Comparison of ENCODE assay signal across 8 cellular contexts in genomic region chr17:38451840-38452529, GRCh38. TPM values are rescaled to one million over a fixed set of nuclear protein-coding genes. Genes with fewer than 3 reads are reported as not detected.
DNase-seq lines count a peak whose midpoint lies in the region; ATAC-seq and TF ChIP-seq lines count a peak whose summit lies in the region.

No MANE protein-coding gene starts in this region.

- intact Hi-C loops in gastrocnemius medialis (cut with DNase I; ENCODE audit: low total_unique reads), result no loop called here

- H3K79me2 ChIP-seq in GM23248 (ENCODE audit: insufficient read depth), result peaks cover 87% of the 10 kb centered on the region

- H3K27me3 ChIP-seq in GM23248 (replicated peaks; ENCODE audit: insufficient read depth), result no peaks in the 10 kb centered on the region
- no peaks in the 10 kb centered on the region for H3K27me3 ChIP-seq in right atrium auricular region
- H3K27me3 ChIP-seq in gastrocnemius medialis, result no peaks in the 10 kb centered on the region

- H3K4me1 ChIP-seq in GM23248 (ENCODE audit: insufficient read depth) (peaks cover 76% of the 10 kb centered on the region), right atrium auricular region (peaks cover 6 to 90% of the 10 kb centered on the region in 2 donors), gastrocnemius medialis (peaks cover 36 to 54% of the 10 kb centered on the region in 2 donors)

- in situ Hi-C loops in GM23248 (cut with MboI), result no loop called here
- in situ Hi-C loops in gastrocnemius medialis (cut with MboI; ENCODE audit: low sequenced_read_pairs in 4 of 4), result no loop called here

- peaks cover 26% of the 10 kb centered on the region for H3F3A ChIP-seq in GM23248 (ENCODE audit: insufficient read depth)

- H3K27ac ChIP-seq in GM23248 (peak overlapping the region; percentile 80), right atrium auricular region (peak overlapping the region; percentile 66 to 80), gastrocnemius medialis (peak overlapping the region; percentile 56 to 71 (median 68))

- H3K4me3 ChIP-seq in GM23248 (peak overlapping the region; percentile 62), WI38 (ENCODE audit: low read depth, low read length) (peak overlapping the region; percentile 67), right atrium auricular region (peak overlapping the region; percentile 1 to 13), gastrocnemius medialis (peak overlapping the region in 1 of 4 donors; percentile 12)

- ATAC-seq in gastrocnemius medialis (no peak), GM18861 (IDR thresholded peaks at IDR 0.05; ENCODE audit: unreplicated experiment) (no peak)
- no peak for ATAC-seq in activated CD4-positive, CD25-positive, alpha-beta regulatory T cell treated with anti-CD3 and anti-CD28 coated beads, Interleukin-2, amount 50 U/mL, for 24 hours

- H3K9me3 ChIP-seq in GM23248 (ENCODE audit: low read depth), result no peaks in the 10 kb centered on the region
- no peaks in the 10 kb centered on the region for H3K9me3 ChIP-seq in right atrium auricular region
- H3K9me3 ChIP-seq in gastrocnemius medialis, result no peaks in the 10 kb centered on the region

- no peaks in the 10 kb centered on the region for H3K9me2 ChIP-seq in GM23248 (ENCODE audit: insufficient read depth)

- DNase-seq in GM23248, result peak; percentile 93
- no peak for DNase-seq in right atrium auricular region (ENCODE audit: low spot score)
- no peak for DNase-seq in gastrocnemius medialis
- DNase-seq in NCI-H2171 treated with DMSO at 0.1 percent for 48 hours (lab: John Stamatoyannopoulos, UW), result no peak
- DNase-seq in stimulated activated CD4-positive, alpha-beta T cell treated with anti-CD3 and anti-CD28 coated beads, Interleukin-2, amount 100 ng/mL, for 48 hours, result no peak

- H4K20me1 ChIP-seq in GM23248 (ENCODE audit: insufficient read depth), result 0 out of 2 replicates have a peak, but pooled peaks cover 9% of the 10 kb centered on the region

- no peak for TF ChIP-seq POLR2A in gastrocnemius medialis (IDR thresholded peaks at IDR 0.05)

- H3K36me3 ChIP-seq in GM23248 (ENCODE audit: low read depth) (no peaks in the 10 kb centered on the region), right atrium auricular region (no peaks in the 10 kb centered on the region), gastrocnemius medialis (no peaks in the 10 kb centered on the region)

- WGBS in GM23248 (ENCODE audit: low coverage in 1 of 2, low lambda C conversion rate in 2 of 2, missing lambda C conversion rate in 2 of 2), 2 experiments, result 20 to 42% methylated on average over 11 to 18 of the region's 18 CpGs

- no peak for TF ChIP-seq CTCF in WI38 (IDR thresholded peaks at IDR 0.05; ENCODE audit: low read depth, low read length)
- no peak for TF ChIP-seq CTCF in right atrium auricular region (IDR thresholded peaks at IDR 0.05)
- TF ChIP-seq CTCF in gastrocnemius medialis (IDR thresholded peaks at IDR 0.05 in 4 of 5, conservative IDR thresholded peaks at IDR 0.05 in 1 of 5), result no peak

- H3K4me2 ChIP-seq in GM23248 (ENCODE audit: unreplicated experiment), result peak overlapping the region; percentile 81

- H2AFZ ChIP-seq in GM23248, result 0 out of 2 replicates have a peak overlapping the region, but pooled peaks have one; percentile 33

- H3K9ac ChIP-seq in GM23248, result peak overlapping the region; percentile 61

RNA-seq across cellular contexts. Expression of gene ARHGAP23, which starts 23.7 kb away (rescaled TPM):
- total RNA-seq in GM23248 (2014; rRNA removed; shearing (Covaris generic)), result 64.2 and 69.4 TPM in 2 replicates
- 5.3 and 6.6 TPM in 2 replicates for polyA plus RNA-seq in GM23248 (2016; fragmentation: Nextera tagmentation; extraction: Ambion mirVana)
- 10 to 100 TPM; 59.9 to 95.6 TPM for total RNA-seq in right atrium auricular region
- total RNA-seq in gastrocnemius medialis, result 10 to 100 TPM in 3 of 4 donors, 1 to 10 TPM in 1; 8.0 to 22.7 (median 12.1) TPM
